Comparison of ENCODE assay signal across 21 cellular contexts in genomic region chr11:20002312-20003216, GRCh38.
A peak's percentile ranks its signal among the peaks of the same experiment; 100 is the strongest.
DNase-seq lines count a peak whose midpoint lies in the region; ATAC-seq and TF ChIP-seq lines count a peak whose summit lies in the region.
"Had no signal": no experiment of that assay in that cellular context is flagged by ENCODE, and none has a peak within 500 bp of the region (broad histone marks: within the 10 kb centered on the region; RNA-seq: fewer than 3 reads in every experiment).

No MANE protein-coding gene starts in this region.

- ATAC-seq in GM21737 (IDR thresholded peaks at IDR 0.05; ENCODE audit: unreplicated experiment): no peak
- ATAC-seq: CD8-positive, alpha-beta T cell; stimulated activated effector memory CD8-positive, alpha-beta T cell treated with anti-CD3 and anti-CD28 coated beads, Interleukin-12 subunit alpha, Interleukin-12 subunit beta, amount 100 ng/mL, for 72 hours had no signal

- H3K9me2 ChIP-seq in hepatocyte (replicated peaks; ENCODE audit: insufficient read depth): no peaks in the 10 kb centered on the region

- no peaks in the 10 kb centered on the region for H4K20me1 ChIP-seq in hepatocyte (ENCODE audit: insufficient read depth, poor library complexity, severe bottlenecking)

- H3K4me3 ChIP-seq in hepatocyte: no peak overlapping the region
- H3K4me3 ChIP-seq: testis had no signal

- H3K4me1 Mint-ChIP-seq in Calu3 (ENCODE audit: low read depth, unreplicated experiment): peaks cover 54% of the 10 kb centered on the region
- H3K4me1 Mint-ChIP-seq in nephron progenitor cell: peaks cover 81% of the 10 kb centered on the region
- H3K4me1 Mint-ChIP-seq: stimulated activated effector memory CD8-positive, alpha-beta T cell treated with anti-CD3 and anti-CD28 coated beads, Interleukin-12 subunit alpha, Interleukin-12 subunit beta, amount 100 ng/mL, for 72 hours had no signal

- H3K36me3 ChIP-seq in hepatocyte (replicated peaks; ENCODE audit: insufficient read depth, low read depth): no peaks in the 10 kb centered on the region

- TF ChIP-seq CTCF in Calu3 (IDR thresholded peaks at IDR 0.05; ENCODE audit: unreplicated experiment): no peak
- no peak for TF ChIP-seq CTCF in hepatocyte (IDR thresholded peaks at IDR 0.05; ENCODE audit: poor library complexity)
- TF ChIP-seq CTCF in nephron progenitor cell (IDR thresholded peaks at IDR 0.05): no peak

- peaks cover 38% of the 10 kb centered on the region for H3K4me1 ChIP-seq in hepatocyte (ENCODE audit: insufficient read depth)
- H3K4me1 ChIP-seq: testis had no signal

- intact Hi-C loops in Calu3 (cut with micrococcal nuclease; ENCODE audit: unreplicated experiment): loop anchor here (1.0 to 2.0 kb wide), 3 partner anchors 9 to 110 kb away; no protein-coding TSS in a partner anchor

- H3K4me3 Mint-ChIP-seq in Calu3 (ENCODE audit: low read depth, unreplicated experiment): peak overlapping the region; percentile 38
- no peak overlapping the region for H3K4me3 Mint-ChIP-seq in nephron progenitor cell
- H3K4me3 Mint-ChIP-seq: activated CD4-positive, alpha-beta memory T cell treated with anti-CD3 and anti-CD28 coated beads for 36 hours; CD8-positive, alpha-beta T cell; endodermal cell; stimulated activated effector memory CD8-positive, alpha-beta T cell treated with anti-CD3 and anti-CD28 coated beads, Interleukin-12 subunit alpha, Interleukin-12 subunit beta, amount 100 ng/mL, for 72 hours had no signal

- no peak overlapping the region for H2AFZ ChIP-seq in hepatocyte

- H3K27ac ChIP-seq in hepatocyte: peak overlapping the region; percentile 89
- H3K27ac ChIP-seq: testis, VCaP had no signal

- 58% methylated on average over 12 of the region's 12 CpGs for WGBS in hepatocyte (ENCODE audit: low lambda C conversion rate, missing lambda C conversion rate)

- BruUV-seq in Calu3 (replicated peaks; lab: Mats Ljungman, UMichigan): no TSS peak

- CTCF ChIA-PET in Calu3 (lab: Charles Lee): interaction anchor here (0.6 to 1.2 kb wide), 7 partner anchors 10 to 1323 kb away, joined by 3 to 4 read pairs (median 4); no protein-coding TSS in a partner anchor

- no peaks in the 10 kb centered on the region for H3K27me3 ChIP-seq in hepatocyte
- H3K27me3 ChIP-seq: testis had no signal

- no peaks in the 10 kb centered on the region for H3K27me3 Mint-ChIP-seq in Calu3 (ENCODE audit: unreplicated experiment)
- H3K27me3 Mint-ChIP-seq in nephron progenitor cell (ENCODE audit: low read depth, poor library complexity): peaks cover 3% of the 10 kb centered on the region

- no peaks in the 10 kb centered on the region for H3K9me3 ChIP-seq in hepatocyte (ENCODE audit: low read depth)
- H3K9me3 ChIP-seq: testis had no signal

- peak overlapping the region; percentile 86 for H3K27ac Mint-ChIP-seq in Calu3 (ENCODE audit: unreplicated experiment)
- H3K27ac Mint-ChIP-seq in nephron progenitor cell: peak overlapping the region; percentile 86
- H3K27ac Mint-ChIP-seq: activated CD4-positive, alpha-beta memory T cell treated with anti-CD3 and anti-CD28 coated beads for 36 hours; CD8-positive, alpha-beta T cell; endodermal cell; stimulated activated effector memory CD8-positive, alpha-beta T cell treated with anti-CD3 and anti-CD28 coated beads, Interleukin-12 subunit alpha, Interleukin-12 subunit beta, amount 100 ng/mL, for 72 hours had no signal

- no peaks in the 10 kb centered on the region for H3K79me2 ChIP-seq in hepatocyte

- DNase-seq in Calu3 (peak; percentile 71), NCI-H69 (lab: John Stamatoyannopoulos, UW) (peak; percentile 56), hepatocyte (ENCODE audit: low spot score) (peak; percentile 70), nephron progenitor cell (no peak), NCI-H1092 (lab: John Stamatoyannopoulos, UW) (no peak)
- no peak for DNase-seq in activated CD4-positive, alpha-beta T cell treated with anti-CD3 and anti-CD28 coated beads for 1 hour
- no peak for DNase-seq in stimulated activated CD4-positive, alpha-beta T cell treated with anti-CD3 and anti-CD28 coated beads, Interleukin-4, amount 100 ng/mL, for 4 hours
- DNase-seq: activated CD4-positive, alpha-beta memory T cell treated with anti-CD3 and anti-CD28 coated beads for 36 hours; activated T-cell treated with anti-CD3 and anti-CD28 coated beads for 4 hours; CD8-positive, alpha-beta T cell; endodermal cell; midbrain; NCI-H1105; NCI-H524 treated with DMSO at 0.1 percent for 48 hours; right cardiac atrium; SHP77; stimulated activated CD4-positive, alpha-beta T cell treated with anti-CD3 and anti-CD28 coated beads, Interleukin-15, amount 100 ng/mL, for 24 hours; testis had no signal

- peaks cover 13% of the 10 kb centered on the region for H3K36me3 Mint-ChIP-seq in Calu3 (ENCODE audit: insufficient read depth, unreplicated experiment)
- H3K36me3 Mint-ChIP-seq in nephron progenitor cell (ENCODE audit: low read depth): no peaks in the 10 kb centered on the region
- H3K36me3 Mint-ChIP-seq: activated CD4-positive, alpha-beta memory T cell treated with anti-CD3 and anti-CD28 coated beads for 36 hours; CD8-positive, alpha-beta T cell; stimulated activated effector memory CD8-positive, alpha-beta T cell treated with anti-CD3 and anti-CD28 coated beads, Interleukin-12 subunit alpha, Interleukin-12 subunit beta, amount 100 ng/mL, for 72 hours had no signal

- H3K4me2 ChIP-seq in hepatocyte: peak overlapping the region; percentile 64

- H3K9me3 Mint-ChIP-seq in Calu3 (ENCODE audit: low read depth, unreplicated experiment) (no peaks in the 10 kb centered on the region), nephron progenitor cell (no peaks in the 10 kb centered on the region)
- H3K9me3 Mint-ChIP-seq: activated CD4-positive, alpha-beta memory T cell treated with anti-CD3 and anti-CD28 coated beads for 36 hours; CD8-positive, alpha-beta T cell; endodermal cell; stimulated activated effector memory CD8-positive, alpha-beta T cell treated with anti-CD3 and anti-CD28 coated beads, Interleukin-12 subunit alpha, Interleukin-12 subunit beta, amount 100 ng/mL, for 72 hours had no signal

Comparison
In these comparisons a context has a peak if more than half of its experiments do, and no peak if none do; other contexts are left out.
1. DNase-seq: peak in Calu3 (single experiment), NCI-H69 (single experiment) and hepatocyte (single experiment); none in nephron progenitor cell (single experiment), NCI-H1092 (single experiment), activated CD4-positive, alpha-beta T cell treated with anti-CD3 and anti-CD28 coated beads for 1 hour (single experiment) and stimulated activated CD4-positive, alpha-beta T cell treated with anti-CD3 and anti-CD28 coated beads, Interleukin-4, amount 100 ng/mL, for 4 hours (0 of 2).